ENCODE assay signal across 1 cellular context in the genomic region with DNA sequence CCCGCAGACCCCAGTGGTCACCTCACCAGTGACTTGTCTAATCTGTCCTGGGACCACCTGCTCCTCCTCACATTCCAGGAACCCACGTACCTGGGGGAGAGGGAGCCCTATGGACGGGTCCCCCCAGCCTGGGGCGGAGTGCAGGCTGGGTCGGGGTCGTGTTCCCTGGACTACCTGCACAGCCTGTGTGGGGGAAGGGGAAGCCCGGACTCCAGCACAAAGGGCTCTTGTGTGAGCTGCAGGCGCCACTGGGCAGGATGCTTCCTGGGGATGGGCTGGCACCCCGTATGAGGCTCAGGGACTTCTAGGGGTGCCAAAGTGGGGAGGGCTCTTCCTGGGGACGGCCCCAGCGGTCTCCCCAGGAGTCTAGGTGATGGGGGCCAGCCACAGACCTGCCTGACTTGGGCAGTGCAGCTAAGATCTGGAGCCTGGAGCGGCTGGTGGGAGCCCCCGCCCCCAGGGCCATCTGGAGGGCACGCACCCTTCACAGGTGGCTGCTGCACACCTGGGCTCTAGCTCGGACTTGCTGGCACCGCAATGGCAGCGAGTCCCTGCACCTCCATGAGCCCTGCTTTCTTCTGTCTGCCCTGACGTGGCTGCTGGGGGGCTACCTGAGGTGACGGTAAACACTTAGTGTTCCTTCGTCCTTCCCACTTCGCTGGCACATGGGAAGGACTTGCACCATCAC.
TF ChIP-seq lines count a peak whose summit lies in the region.

No MANE protein-coding gene starts in this region.

TF ChIP-seq in H1, 55 proteins besides CTCF, POLR2A, EP300 and RAD21:
- no peak for TF ChIP-seq BACH1 (IDR thresholded peaks at IDR 0.05; ENCODE audit: low read length)
- TF ChIP-seq POLR2AphosphoS5 (IDR thresholded peaks at IDR 0.05; ENCODE audit: low read depth, low read length): no peak
- TF ChIP-seq TAF1 (IDR thresholded peaks at IDR 0.05; ENCODE audit: low read depth, low read length): no peak
- TF ChIP-seq ASH2L (IDR thresholded peaks at IDR 0.05; ENCODE audit: low read length): no peak
- no peak for TF ChIP-seq RNF2 (IDR thresholded peaks at IDR 0.05; ENCODE audit: borderline replicate concordance, low read depth, low read length, missing control alignments, poor library complexity, severe bottlenecking)
- no peak for TF ChIP-seq BCL11A (IDR thresholded peaks at IDR 0.05; ENCODE audit: low read depth in 2 of 2, low read length in 2 of 2)
- no peak for TF ChIP-seq GTF2F1 (IDR thresholded peaks at IDR 0.05; ENCODE audit: borderline replicate concordance, low read depth, low read length)
- TF ChIP-seq NRF1 (IDR thresholded peaks at IDR 0.05; ENCODE audit: low read depth, low read length): no peak
- TF ChIP-seq SRF (IDR thresholded peaks at IDR 0.05; ENCODE audit: low read depth, low read length): no peak
- TF ChIP-seq BRCA1 (IDR thresholded peaks at IDR 0.05; ENCODE audit: low read depth, low read length): no peak
- no peak for TF ChIP-seq SP1 (IDR thresholded peaks at IDR 0.05; ENCODE audit: low read depth, low read length)
- no peak for TF ChIP-seq SIN3A (conservative IDR thresholded peaks at IDR 0.05 in 1 of 2, IDR thresholded peaks at IDR 0.05 in 1 of 2; ENCODE audit: low read depth in 1 of 2, low read length in 2 of 2)
- no peak for TF ChIP-seq RBBP5 (IDR thresholded peaks at IDR 0.05; ENCODE audit: borderline replicate concordance, low read depth, low read length)
- no peak for TF ChIP-seq RFX5 (IDR thresholded peaks at IDR 0.05; ENCODE audit: borderline replicate concordance, low read depth, low read length)
- no peak for TF ChIP-seq YY1 (IDR thresholded peaks at IDR 0.05; ENCODE audit: low read depth, low read length)
- TF ChIP-seq, protein P1, sequence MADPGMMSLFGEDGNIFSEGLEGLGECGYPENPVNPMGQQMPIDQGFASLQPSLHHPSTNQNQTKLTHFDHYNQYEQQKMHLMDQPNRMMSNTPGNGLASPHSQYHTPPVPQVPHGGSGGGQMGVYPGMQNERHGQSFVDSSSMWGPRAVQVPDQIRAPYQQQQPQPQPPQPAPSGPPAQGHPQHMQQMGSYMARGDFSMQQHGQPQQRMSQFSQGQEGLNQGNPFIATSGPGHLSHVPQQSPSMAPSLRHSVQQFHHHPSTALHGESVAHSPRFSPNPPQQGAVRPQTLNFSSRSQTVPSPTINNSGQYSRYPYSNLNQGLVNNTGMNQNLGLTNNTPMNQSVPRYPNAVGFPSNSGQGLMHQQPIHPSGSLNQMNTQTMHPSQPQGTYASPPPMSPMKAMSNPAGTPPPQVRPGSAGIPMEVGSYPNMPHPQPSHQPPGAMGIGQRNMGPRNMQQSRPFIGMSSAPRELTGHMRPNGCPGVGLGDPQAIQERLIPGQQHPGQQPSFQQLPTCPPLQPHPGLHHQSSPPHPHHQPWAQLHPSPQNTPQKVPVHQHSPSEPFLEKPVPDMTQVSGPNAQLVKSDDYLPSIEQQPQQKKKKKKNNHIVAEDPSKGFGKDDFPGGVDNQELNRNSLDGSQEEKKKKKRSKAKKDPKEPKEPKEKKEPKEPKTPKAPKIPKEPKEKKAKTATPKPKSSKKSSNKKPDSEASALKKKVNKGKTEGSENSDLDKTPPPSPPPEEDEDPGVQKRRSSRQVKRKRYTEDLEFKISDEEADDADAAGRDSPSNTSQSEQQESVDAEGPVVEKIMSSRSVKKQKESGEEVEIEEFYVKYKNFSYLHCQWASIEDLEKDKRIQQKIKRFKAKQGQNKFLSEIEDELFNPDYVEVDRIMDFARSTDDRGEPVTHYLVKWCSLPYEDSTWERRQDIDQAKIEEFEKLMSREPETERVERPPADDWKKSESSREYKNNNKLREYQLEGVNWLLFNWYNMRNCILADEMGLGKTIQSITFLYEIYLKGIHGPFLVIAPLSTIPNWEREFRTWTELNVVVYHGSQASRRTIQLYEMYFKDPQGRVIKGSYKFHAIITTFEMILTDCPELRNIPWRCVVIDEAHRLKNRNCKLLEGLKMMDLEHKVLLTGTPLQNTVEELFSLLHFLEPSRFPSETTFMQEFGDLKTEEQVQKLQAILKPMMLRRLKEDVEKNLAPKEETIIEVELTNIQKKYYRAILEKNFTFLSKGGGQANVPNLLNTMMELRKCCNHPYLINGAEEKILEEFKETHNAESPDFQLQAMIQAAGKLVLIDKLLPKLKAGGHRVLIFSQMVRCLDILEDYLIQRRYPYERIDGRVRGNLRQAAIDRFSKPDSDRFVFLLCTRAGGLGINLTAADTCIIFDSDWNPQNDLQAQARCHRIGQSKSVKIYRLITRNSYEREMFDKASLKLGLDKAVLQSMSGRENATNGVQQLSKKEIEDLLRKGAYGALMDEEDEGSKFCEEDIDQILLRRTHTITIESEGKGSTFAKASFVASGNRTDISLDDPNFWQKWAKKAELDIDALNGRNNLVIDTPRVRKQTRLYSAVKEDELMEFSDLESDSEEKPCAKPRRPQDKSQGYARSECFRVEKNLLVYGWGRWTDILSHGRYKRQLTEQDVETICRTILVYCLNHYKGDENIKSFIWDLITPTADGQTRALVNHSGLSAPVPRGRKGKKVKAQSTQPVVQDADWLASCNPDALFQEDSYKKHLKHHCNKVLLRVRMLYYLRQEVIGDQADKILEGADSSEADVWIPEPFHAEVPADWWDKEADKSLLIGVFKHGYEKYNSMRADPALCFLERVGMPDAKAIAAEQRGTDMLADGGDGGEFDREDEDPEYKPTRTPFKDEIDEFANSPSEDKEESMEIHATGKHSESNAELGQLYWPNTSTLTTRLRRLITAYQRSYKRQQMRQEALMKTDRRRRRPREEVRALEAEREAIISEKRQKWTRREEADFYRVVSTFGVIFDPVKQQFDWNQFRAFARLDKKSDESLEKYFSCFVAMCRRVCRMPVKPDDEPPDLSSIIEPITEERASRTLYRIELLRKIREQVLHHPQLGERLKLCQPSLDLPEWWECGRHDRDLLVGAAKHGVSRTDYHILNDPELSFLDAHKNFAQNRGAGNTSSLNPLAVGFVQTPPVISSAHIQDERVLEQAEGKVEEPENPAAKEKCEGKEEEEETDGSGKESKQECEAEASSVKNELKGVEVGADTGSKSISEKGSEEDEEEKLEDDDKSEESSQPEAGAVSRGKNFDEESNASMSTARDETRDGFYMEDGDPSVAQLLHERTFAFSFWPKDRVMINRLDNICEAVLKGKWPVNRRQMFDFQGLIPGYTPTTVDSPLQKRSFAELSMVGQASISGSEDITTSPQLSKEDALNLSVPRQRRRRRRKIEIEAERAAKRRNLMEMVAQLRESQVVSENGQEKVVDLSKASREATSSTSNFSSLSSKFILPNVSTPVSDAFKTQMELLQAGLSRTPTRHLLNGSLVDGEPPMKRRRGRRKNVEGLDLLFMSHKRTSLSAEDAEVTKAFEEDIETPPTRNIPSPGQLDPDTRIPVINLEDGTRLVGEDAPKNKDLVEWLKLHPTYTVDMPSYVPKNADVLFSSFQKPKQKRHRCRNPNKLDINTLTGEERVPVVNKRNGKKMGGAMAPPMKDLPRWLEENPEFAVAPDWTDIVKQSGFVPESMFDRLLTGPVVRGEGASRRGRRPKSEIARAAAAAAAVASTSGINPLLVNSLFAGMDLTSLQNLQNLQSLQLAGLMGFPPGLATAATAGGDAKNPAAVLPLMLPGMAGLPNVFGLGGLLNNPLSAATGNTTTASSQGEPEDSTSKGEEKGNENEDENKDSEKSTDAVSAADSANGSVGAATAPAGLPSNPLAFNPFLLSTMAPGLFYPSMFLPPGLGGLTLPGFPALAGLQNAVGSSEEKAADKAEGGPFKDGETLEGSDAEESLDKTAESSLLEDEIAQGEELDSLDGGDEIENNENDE (IDR thresholded peaks at IDR 0.05; ENCODE audit: insufficient replicate concordance, low read length): no peak
